ENCODE assay signal across 1 cellular context in the genomic region with DNA sequence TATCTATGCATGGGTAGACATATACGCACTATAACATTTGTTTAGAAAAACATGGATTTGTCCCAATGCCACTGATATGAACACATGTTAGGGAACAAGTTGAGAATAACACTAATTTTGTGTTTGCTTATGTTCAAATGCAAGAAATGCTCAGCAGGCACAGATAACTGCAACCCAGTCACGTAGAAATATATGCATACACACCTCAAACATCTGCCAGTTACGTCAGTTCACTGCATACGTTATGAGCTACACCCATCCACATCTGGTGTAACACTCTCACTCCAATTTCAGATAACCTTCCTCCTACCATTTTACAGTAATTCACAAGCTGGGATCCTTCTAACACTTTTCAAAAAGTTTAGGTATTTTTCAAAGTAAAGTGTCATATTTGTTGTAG.
TF ChIP-seq lines count a peak whose summit lies in the region.

No MANE protein-coding gene starts in this region.

TF ChIP-seq in HepG2, 621 proteins besides CTCF, POLR2A, EP300 and RAD21:
- TF ChIP-seq, protein P1, sequence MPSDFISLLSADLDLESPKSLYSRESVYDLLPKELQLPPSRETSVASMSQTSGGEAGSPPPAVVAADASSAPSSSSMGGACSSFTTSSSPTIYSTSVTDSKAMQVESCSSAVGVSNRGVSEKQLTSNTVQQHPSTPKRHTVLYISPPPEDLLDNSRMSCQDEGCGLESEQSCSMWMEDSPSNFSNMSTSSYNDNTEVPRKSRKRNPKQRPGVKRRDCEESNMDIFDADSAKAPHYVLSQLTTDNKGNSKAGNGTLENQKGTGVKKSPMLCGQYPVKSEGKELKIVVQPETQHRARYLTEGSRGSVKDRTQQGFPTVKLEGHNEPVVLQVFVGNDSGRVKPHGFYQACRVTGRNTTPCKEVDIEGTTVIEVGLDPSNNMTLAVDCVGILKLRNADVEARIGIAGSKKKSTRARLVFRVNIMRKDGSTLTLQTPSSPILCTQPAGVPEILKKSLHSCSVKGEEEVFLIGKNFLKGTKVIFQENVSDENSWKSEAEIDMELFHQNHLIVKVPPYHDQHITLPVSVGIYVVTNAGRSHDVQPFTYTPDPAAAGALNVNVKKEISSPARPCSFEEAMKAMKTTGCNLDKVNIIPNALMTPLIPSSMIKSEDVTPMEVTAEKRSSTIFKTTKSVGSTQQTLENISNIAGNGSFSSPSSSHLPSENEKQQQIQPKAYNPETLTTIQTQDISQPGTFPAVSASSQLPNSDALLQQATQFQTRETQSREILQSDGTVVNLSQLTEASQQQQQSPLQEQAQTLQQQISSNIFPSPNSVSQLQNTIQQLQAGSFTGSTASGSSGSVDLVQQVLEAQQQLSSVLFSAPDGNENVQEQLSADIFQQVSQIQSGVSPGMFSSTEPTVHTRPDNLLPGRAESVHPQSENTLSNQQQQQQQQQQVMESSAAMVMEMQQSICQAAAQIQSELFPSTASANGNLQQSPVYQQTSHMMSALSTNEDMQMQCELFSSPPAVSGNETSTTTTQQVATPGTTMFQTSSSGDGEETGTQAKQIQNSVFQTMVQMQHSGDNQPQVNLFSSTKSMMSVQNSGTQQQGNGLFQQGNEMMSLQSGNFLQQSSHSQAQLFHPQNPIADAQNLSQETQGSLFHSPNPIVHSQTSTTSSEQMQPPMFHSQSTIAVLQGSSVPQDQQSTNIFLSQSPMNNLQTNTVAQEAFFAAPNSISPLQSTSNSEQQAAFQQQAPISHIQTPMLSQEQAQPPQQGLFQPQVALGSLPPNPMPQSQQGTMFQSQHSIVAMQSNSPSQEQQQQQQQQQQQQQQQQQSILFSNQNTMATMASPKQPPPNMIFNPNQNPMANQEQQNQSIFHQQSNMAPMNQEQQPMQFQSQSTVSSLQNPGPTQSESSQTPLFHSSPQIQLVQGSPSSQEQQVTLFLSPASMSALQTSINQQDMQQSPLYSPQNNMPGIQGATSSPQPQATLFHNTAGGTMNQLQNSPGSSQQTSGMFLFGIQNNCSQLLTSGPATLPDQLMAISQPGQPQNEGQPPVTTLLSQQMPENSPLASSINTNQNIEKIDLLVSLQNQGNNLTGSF (CRISPR knock-in tag; IDR thresholded peaks at IDR 0.05): no peak
- TF ChIP-seq SAP130 (CRISPR knock-in tag; IDR thresholded peaks at IDR 0.05; ENCODE audit: low read depth) (no peak), ZNF124 (CRISPR knock-in tag; IDR thresholded peaks at IDR 0.05) (no peak), POLR2AphosphoS2 (IDR thresholded peaks at IDR 0.05; ENCODE audit: low read depth, low read length) (peak; percentile 58; the same call in 1 of the 2 replicates)
- TF ChIP-seq, protein P2, sequence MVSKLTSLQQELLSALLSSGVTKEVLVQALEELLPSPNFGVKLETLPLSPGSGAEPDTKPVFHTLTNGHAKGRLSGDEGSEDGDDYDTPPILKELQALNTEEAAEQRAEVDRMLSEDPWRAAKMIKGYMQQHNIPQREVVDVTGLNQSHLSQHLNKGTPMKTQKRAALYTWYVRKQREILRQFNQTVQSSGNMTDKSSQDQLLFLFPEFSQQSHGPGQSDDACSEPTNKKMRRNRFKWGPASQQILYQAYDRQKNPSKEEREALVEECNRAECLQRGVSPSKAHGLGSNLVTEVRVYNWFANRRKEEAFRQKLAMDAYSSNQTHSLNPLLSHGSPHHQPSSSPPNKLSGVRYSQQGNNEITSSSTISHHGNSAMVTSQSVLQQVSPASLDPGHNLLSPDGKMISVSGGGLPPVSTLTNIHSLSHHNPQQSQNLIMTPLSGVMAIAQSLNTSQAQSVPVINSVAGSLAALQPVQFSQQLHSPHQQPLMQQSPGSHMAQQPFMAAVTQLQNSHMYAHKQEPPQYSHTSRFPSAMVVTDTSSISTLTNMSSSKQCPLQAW (CRISPR knock-in tag; IDR thresholded peaks at IDR 0.05): no peak
